ENCODE assay signal across 10 cellular contexts in genomic region chr10:124155781-124156401, GRCh38.
DNase-seq lines count a peak whose midpoint lies in the region; ATAC-seq and TF ChIP-seq lines count a peak whose summit lies in the region.
"Had no signal": no experiment of that assay in that cellular context is flagged by ENCODE, and none has a peak within 500 bp of the region (broad histone marks: within the 10 kb centered on the region; RNA-seq: fewer than 3 reads in every experiment).

No MANE protein-coding gene starts in this region.

- no peak for ATAC-seq in Panc1
- ATAC-seq in GM21381 (IDR thresholded peaks at IDR 0.05; ENCODE audit: unreplicated experiment) = no peak

- H3K9me3 Mint-ChIP-seq in mesothelial cell of epicardium = peaks cover 7% of the 10 kb centered on the region
- no peaks in the 10 kb centered on the region for H3K9me3 Mint-ChIP-seq in type B pancreatic cell

- H3K27ac Mint-ChIP-seq in mesothelial cell of epicardium = peak overlapping the region; percentile 41
- peak overlapping the region; percentile 51 for H3K27ac Mint-ChIP-seq in type B pancreatic cell

- no peaks in the 10 kb centered on the region for H3K36me3 ChIP-seq in Panc1 (ENCODE audit: control insufficient read depth, insufficient read depth, low read length)

- BruUV-seq in Panc1 (replicated peaks; lab: Mats Ljungman, UMichigan) = no TSS peak

- H3K36me3 Mint-ChIP-seq in mesothelial cell of epicardium (peaks cover 2% of the 10 kb centered on the region), type B pancreatic cell (no peaks in the 10 kb centered on the region)

- no peaks in the 10 kb centered on the region for H3K9me3 ChIP-seq in Panc1 (ENCODE audit: control insufficient read depth, insufficient read depth, low read depth, low read length)

- no peaks in the 10 kb centered on the region for H3K27me3 ChIP-seq in Panc1 (ENCODE audit: control insufficient read depth, insufficient read depth, low read length)

- H3K4me3 ChIP-seq in Panc1 (ENCODE audit: low read depth in 2 of 2, low read length in 2 of 2) (0 out of 4 replicates have a peak overlapping the region, but pooled peaks of 1 of the 2 experiments have one; percentile 6), fibroblast of the aortic adventitia (ENCODE audit: low read depth, low read length) (no peak overlapping the region)

- intact Hi-C loops in Panc1 (cut with micrococcal nuclease; ENCODE audit: unreplicated experiment) = no loop called here

- no peak for DNase-seq in Panc1 (ENCODE audit: low read depth, low spot score)
- DNase-seq in fibroblast of the aortic adventitia (ENCODE audit: low read depth) = peak; percentile 83
- DNase-seq in mesothelial cell of epicardium (ENCODE audit: low spot score in 2 of 2, unreplicated experiment in 2 of 2) = no peak
- DNase-seq in type B pancreatic cell (ENCODE audit: extremely low spot score, unreplicated experiment) = no peak
- no peak for DNase-seq in middle frontal gyrus (ENCODE audit: extremely low spot score, low spot score)
- no peak for DNase-seq in Kasumi-1 (lab: John Stamatoyannopoulos, UW)
- DNase-seq: activated CD4-positive, alpha-beta T cell treated with anti-CD3 and anti-CD28 coated beads for 1 hour; NCI-H2081 treated with DMSO at 0.1 percent for 48 hours; RPMI8226 had no signal

- CTCF ChIA-PET in Panc1 (lab: Charles Lee) = interaction anchor here (1.1 kb wide), 1 partner anchor 233 kb away, joined by 3 read pairs; no protein-coding TSS in a partner anchor

- H3K27me3 Mint-ChIP-seq in mesothelial cell of epicardium (ENCODE audit: low read depth) = peaks cover 15% of the 10 kb centered on the region
- H3K27me3 Mint-ChIP-seq in type B pancreatic cell = peaks cover 20% of the 10 kb centered on the region

- TF ChIP-seq CTCF in Panc1 (IDR thresholded peaks at IDR 0.05) = no peak
- no peak for TF ChIP-seq CTCF in fibroblast of the aortic adventitia (IDR thresholded peaks at IDR 0.05; ENCODE audit: insufficient read depth, low read length)
- TF ChIP-seq CTCF in mesothelial cell of epicardium (IDR thresholded peaks at IDR 0.05; ENCODE audit: unreplicated experiment) = no peak
- TF ChIP-seq CTCF in type B pancreatic cell (conservative IDR thresholded peaks at IDR 0.05) = no peak

- peaks cover 54% of the 10 kb centered on the region for H3K4me1 ChIP-seq in Panc1 (ENCODE audit: control insufficient read depth, insufficient read depth, low read length)

- POLR2A ChIA-PET in Panc1 (lab: Charles Lee) = no interaction called here

- H3K4me1 Mint-ChIP-seq in mesothelial cell of epicardium = peaks cover 16% of the 10 kb centered on the region
- H3K4me1 Mint-ChIP-seq in type B pancreatic cell (ENCODE audit: unreplicated experiment) = peaks cover 10% of the 10 kb centered on the region

- in situ Hi-C loops in Panc1 (cut with HindIII; ENCODE audit: low pct_unique_long_range_greater_than_20kb, low sequenced_read_pairs) = no loop called here

- H3K27ac ChIP-seq in Panc1 (ENCODE audit: low read length) = peak overlapping the region; percentile 76

- no peak overlapping the region for H3K4me3 Mint-ChIP-seq in mesothelial cell of epicardium
- H3K4me3 Mint-ChIP-seq in type B pancreatic cell = no peak overlapping the region
